8 cellular contexts compared by ENCODE assay signal in the genomic region with DNA sequence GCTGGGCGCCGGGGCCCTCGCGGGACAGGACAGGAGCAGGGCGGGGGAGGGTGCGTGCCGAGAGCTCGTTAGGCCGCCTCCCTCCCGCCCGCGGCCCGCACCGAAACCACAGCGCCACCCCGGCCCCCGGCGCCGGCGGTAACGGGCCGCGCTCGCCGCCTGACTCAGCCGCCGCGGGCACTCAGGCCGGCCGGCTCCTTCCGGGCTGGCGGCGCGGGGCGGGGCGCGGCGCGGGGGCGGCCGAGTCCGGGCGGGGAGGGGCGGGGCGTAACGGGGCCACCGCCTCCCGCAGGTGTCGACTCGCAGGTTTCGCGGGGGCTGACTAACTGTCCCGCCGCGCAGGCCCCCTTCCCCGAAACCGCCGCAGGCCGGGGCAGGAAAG. TPM values are rescaled to one million over a fixed set of nuclear protein-coding genes. Genes with fewer than 3 reads are reported as not detected.
DNase-seq lines count a peak whose midpoint lies in the region; ATAC-seq, FAIRE-seq and TF ChIP-seq lines count a peak whose summit lies in the region.

Gene AP5B1 (minus strand): TSS at position 207 of the 382 bp plus-strand sequence. CDS start 385 bp downstream, outside the sequence.

- H3K4me2 ChIP-seq in neural progenitor cell: peak within 1 kb of the TSS; percentile 99

- peak within 1 kb of the TSS; percentile 91 for H3K4me3 Mint-ChIP-seq in neural progenitor cell

- peak within 1 kb of the TSS; percentile 27 for H3K9ac ChIP-seq in neural progenitor cell

- ATAC-seq in HG03095 (IDR thresholded peaks at IDR 0.05; ENCODE audit: unreplicated experiment): peak; percentile 42
- peak; percentile 82 for ATAC-seq in Panc1

- in situ Hi-C loops in Panc1 (cut with HindIII; ENCODE audit: low pct_unique_long_range_greater_than_20kb, low sequenced_read_pairs): no loop called here

- H3K27ac Mint-ChIP-seq in neural progenitor cell: peak within 1 kb of the TSS; percentile 63

- FAIRE-seq in GM18507 (lab: Jason Lieb, UNC): no peak

- H4K20me1 ChIP-seq in neural progenitor cell (ENCODE audit: low read depth): no peaks in the 10 kb centered on the region

- TF ChIP-seq CTCF in AG04450 (IDR thresholded peaks at IDR 0.05; ENCODE audit: low read depth, low read length) (no peak), Panc1 (IDR thresholded peaks at IDR 0.05) (no peak), neural progenitor cell (IDR thresholded peaks at IDR 0.05) (no peak), subcutaneous adipose tissue (IDR thresholded peaks at IDR 0.05; ENCODE audit: low read depth) (no peak)

- no TSS peak for BruUV-seq in Panc1 (replicated peaks; lab: Mats Ljungman, UMichigan)

- H3K27me3 Mint-ChIP-seq in neural progenitor cell (ENCODE audit: insufficient read depth, low read depth): peaks cover 34% of the 10 kb centered on the region

- H3K27me3 ChIP-seq in AG04450 (ENCODE audit: control insufficient read depth, insufficient read depth, low read length): peaks cover 22% of the 10 kb centered on the region
- no peaks in the 10 kb centered on the region for H3K27me3 ChIP-seq in Panc1 (ENCODE audit: control insufficient read depth, insufficient read depth, low read length)
- peaks cover 55% of the 10 kb centered on the region for H3K27me3 ChIP-seq in neural progenitor cell

- no peaks in the 10 kb centered on the region for H3K9me3 Mint-ChIP-seq in neural progenitor cell

- H3K79me2 ChIP-seq in neural progenitor cell (ENCODE audit: low read depth): no peaks in the 10 kb centered on the region

- H3K4me3 ChIP-seq in AG04450 (ENCODE audit: low read depth, low read length) (peak within 1 kb of the TSS; percentile 79), Panc1 (ENCODE audit: low read depth in 2 of 2, low read length in 2 of 2) (peak within 1 kb of the TSS; percentile 83 to 88), neural progenitor cell (peak within 1 kb of the TSS; percentile 83)

- H3K27ac ChIP-seq in AG04450 (ENCODE audit: low read depth, low read length) (no peak within 1 kb of the TSS), Panc1 (ENCODE audit: low read length) (peak within 1 kb of the TSS; percentile 85), neural progenitor cell (no peak within 1 kb of the TSS)

- peak within 1 kb of the TSS; percentile 97 for H2AFZ ChIP-seq in neural progenitor cell (replicated peaks)

- DNase-seq in AG04450 (ENCODE audit: low read depth, low spot score): no peak
- DNase-seq in GM18507 (ENCODE audit: extremely low spot score, insufficient read length, low read depth): peak; percentile 77
- DNase-seq in Panc1 (ENCODE audit: low read depth, low spot score): no peak
- peak; percentile 66 for DNase-seq in activated gamma-delta T cell treated with Interleukin-2 at 50 U/mL for 16 hours
- DNase-seq in foreskin melanocyte: peak; percentile 42
- peak; percentile 83 for DNase-seq in neural progenitor cell (ENCODE audit: low spot score)

- POLR2A ChIA-PET in AG04450 (lab: Yijun Ruan, JAX): interaction anchor here (1.8 kb wide), 1 partner anchor 69 kb away, joined by 6 read pairs; the partner anchor contains the start of gene KAT5
- POLR2A ChIA-PET in Panc1 (lab: Charles Lee): no interaction called here

- peaks cover 6% of the 10 kb centered on the region for H3K4me1 Mint-ChIP-seq in neural progenitor cell

- H3K4me1 ChIP-seq in Panc1 (ENCODE audit: control insufficient read depth, insufficient read depth, low read length): peaks cover 10% of the 10 kb centered on the region
- peaks cover 8% of the 10 kb centered on the region for H3K4me1 ChIP-seq in neural progenitor cell

- H3F3A ChIP-seq in neural progenitor cell (ENCODE audit: low read depth): peaks cover 19% of the 10 kb centered on the region

- H3K9me3 ChIP-seq in AG04450 (ENCODE audit: control insufficient read depth, insufficient read depth, low read length) (peaks cover 4% of the 10 kb centered on the region; the same call in 1 of the 2 replicates), Panc1 (ENCODE audit: control insufficient read depth, insufficient read depth, low read depth, low read length) (no peaks in the 10 kb centered on the region), neural progenitor cell (ENCODE audit: low read depth) (no peaks in the 10 kb centered on the region)

- CTCF ChIA-PET in AG04450 (lab: Charles Lee) (interaction anchor here (0.8 to 4.0 kb wide), 12 partner anchors 9 to 242 kb away, joined by 3 to 29 read pairs (median 6); partner anchors contain the start of genes KAT5 and SNX32), Panc1 (lab: Charles Lee) (interaction anchor here (0.6 to 2.3 kb wide), 7 partner anchors 8 to 143 kb away, joined by 3 to 24 read pairs (median 9); no protein-coding TSS in a partner anchor)

- intact Hi-C loops in Panc1 (cut with micrococcal nuclease; ENCODE audit: unreplicated experiment): loop anchor here (5.0 kb wide), 1 partner anchor 37 kb away; no protein-coding TSS in a partner anchor

- peaks cover 2% of the 10 kb centered on the region for H3K36me3 Mint-ChIP-seq in neural progenitor cell

- H3K36me3 ChIP-seq in Panc1 (ENCODE audit: control insufficient read depth, insufficient read depth, low read length) (peaks cover 3% of the 10 kb centered on the region; the same call in 1 of the 2 replicates), neural progenitor cell (no peaks in the 10 kb centered on the region)

RNA-seq across cellular contexts. Expression of gene AP5B1, which starts in this region (rescaled TPM):
- 2.6 and 3.3 TPM in 2 replicates for polyA plus RNA-seq in AG04450 (2011; rRNA removed)
- 3.6 and 4.3 TPM in 2 replicates for polyA minus RNA-seq in AG04450 (2011; rRNA and poly(A)+ RNA removed)
- 35.0 TPM for total RNA-seq in Panc1 (2021; ENCODE audit: unreplicated experiment)
- polyA plus RNA-seq in Panc1 (2012; ENCODE audit: insufficient read length): 22.7 TPM
- total RNA-seq in neural progenitor cell (ENCODE audit: low replicate concordance): 3.6 and 13.8 TPM in 2 replicates
- total RNA-seq in subcutaneous adipose tissue: 10 to 100 TPM in 3 of 4 donors, 1 to 10 TPM in 1; 7.0 to 30.0 (median 14.6) TPM

Comparison
In these comparisons a context has a peak if more than half of its experiments do, and no peak if none do; other contexts are left out.
1. DNase-seq: peak in GM18507 (single experiment), activated gamma-delta T cell treated with Interleukin-2 at 50 U/mL for 16 hours (single experiment), foreskin melanocyte (single experiment) and neural progenitor cell (single experiment); none in AG04450 (single experiment) and Panc1 (single experiment).
2. Peak in every context shown above with its lines, with median percentiles within 50 percentile points of each other: H3K4me3 ChIP-seq.